In genomic region chr11:58999291-58999680, GRCh38 we compare ENCODE assay signal across 1 cellular context.
TF ChIP-seq lines count a peak whose summit lies in the region.

No MANE protein-coding gene starts in this region.

TF ChIP-seq in GM12878, 131 proteins besides CTCF, POLR2A, EP300 and RAD21 (continued from another document):
- TF ChIP-seq TCF3 (IDR thresholded peaks at IDR 0.05; ENCODE audit: borderline replicate concordance, insufficient read depth, low read depth, low read length) (no peak), DPF2 (IDR thresholded peaks at IDR 0.05) (0 out of 2 replicates have a peak, but pooled peaks have one; percentile 16), SMAD1 (IDR thresholded peaks at IDR 0.05; ENCODE audit: low read depth, partially characterized antibody) (no peak), TCF12 (IDR thresholded peaks at IDR 0.05; ENCODE audit: low read depth, low read length) (no peak), BCL3 (IDR thresholded peaks at IDR 0.05; ENCODE audit: borderline replicate concordance, insufficient read depth, low read depth, low read length, poor library complexity, severe bottlenecking) (no peak), SPI1 (IDR thresholded peaks at IDR 0.05; ENCODE audit: borderline replicate concordance, insufficient read depth, low read depth, low read length) (peak; percentile 88), BCL11A (IDR thresholded peaks at IDR 0.05; ENCODE audit: low read depth, low read length) (no peak), E2F4 (IDR thresholded peaks at IDR 0.05; ENCODE audit: low read depth, low read length) (no peak), POLR2AphosphoS5 (IDR thresholded peaks at IDR 0.05; ENCODE audit: low read length) (no peak), ZNF622 (IDR thresholded peaks at IDR 0.05) (no peak), EED (IDR thresholded peaks at IDR 0.05; ENCODE audit: low read depth) (no peak), IKZF2 (IDR thresholded peaks at IDR 0.05) (peak; percentile 35 to 37; a peak in 2 of 4 replicates), BHLHE40 (IDR thresholded peaks at IDR 0.05; ENCODE audit: borderline replicate concordance in 1 of 2, low read depth in 2 of 2, low read length in 1 of 2) (no peak), NR2C1 (IDR thresholded peaks at IDR 0.05) (no peak), IKZF1 (conservative IDR thresholded peaks at IDR 0.05) (no peak), CHD2 (IDR thresholded peaks at IDR 0.05; ENCODE audit: borderline replicate concordance, low read depth, low read length) (no peak), ZNF384 (IDR thresholded peaks at IDR 0.05; ENCODE audit: borderline replicate concordance, low read depth, low read length) (no peak), GABPA (IDR thresholded peaks at IDR 0.05; ENCODE audit: low read depth) (no peak), SRF (IDR thresholded peaks at IDR 0.05; ENCODE audit: low read depth in 2 of 2, low read length in 2 of 2) (no peak)
TF ChIP-seq in GM12878: peak in this region for 5.
